ENCODE assay signal across 1 cellular context in the genomic region with DNA sequence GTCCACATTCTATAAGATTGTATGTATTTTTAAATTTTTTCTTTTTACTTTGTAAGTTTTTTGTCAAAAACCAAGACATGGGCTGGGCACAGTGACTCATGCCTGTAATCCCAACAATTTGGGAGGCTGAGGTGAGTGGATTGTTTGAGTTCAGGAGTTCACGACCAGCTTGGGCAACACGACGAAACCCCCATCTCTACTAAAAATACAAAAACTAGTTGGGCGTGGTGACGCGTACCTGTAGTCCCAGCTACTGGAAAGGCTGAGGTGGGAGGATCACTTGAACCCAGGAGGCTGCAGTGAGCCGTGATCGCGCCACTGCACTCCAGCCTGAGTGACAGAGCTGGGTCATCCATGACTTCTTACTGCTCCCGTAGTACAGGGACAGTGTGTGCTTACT.
TF ChIP-seq lines count a peak whose summit lies in the region.

No MANE protein-coding gene starts in this region.

TF ChIP-seq in HepG2, 621 proteins besides CTCF, POLR2A, EP300 and RAD21 (continued from another document):
- TF ChIP-seq, protein P1, sequence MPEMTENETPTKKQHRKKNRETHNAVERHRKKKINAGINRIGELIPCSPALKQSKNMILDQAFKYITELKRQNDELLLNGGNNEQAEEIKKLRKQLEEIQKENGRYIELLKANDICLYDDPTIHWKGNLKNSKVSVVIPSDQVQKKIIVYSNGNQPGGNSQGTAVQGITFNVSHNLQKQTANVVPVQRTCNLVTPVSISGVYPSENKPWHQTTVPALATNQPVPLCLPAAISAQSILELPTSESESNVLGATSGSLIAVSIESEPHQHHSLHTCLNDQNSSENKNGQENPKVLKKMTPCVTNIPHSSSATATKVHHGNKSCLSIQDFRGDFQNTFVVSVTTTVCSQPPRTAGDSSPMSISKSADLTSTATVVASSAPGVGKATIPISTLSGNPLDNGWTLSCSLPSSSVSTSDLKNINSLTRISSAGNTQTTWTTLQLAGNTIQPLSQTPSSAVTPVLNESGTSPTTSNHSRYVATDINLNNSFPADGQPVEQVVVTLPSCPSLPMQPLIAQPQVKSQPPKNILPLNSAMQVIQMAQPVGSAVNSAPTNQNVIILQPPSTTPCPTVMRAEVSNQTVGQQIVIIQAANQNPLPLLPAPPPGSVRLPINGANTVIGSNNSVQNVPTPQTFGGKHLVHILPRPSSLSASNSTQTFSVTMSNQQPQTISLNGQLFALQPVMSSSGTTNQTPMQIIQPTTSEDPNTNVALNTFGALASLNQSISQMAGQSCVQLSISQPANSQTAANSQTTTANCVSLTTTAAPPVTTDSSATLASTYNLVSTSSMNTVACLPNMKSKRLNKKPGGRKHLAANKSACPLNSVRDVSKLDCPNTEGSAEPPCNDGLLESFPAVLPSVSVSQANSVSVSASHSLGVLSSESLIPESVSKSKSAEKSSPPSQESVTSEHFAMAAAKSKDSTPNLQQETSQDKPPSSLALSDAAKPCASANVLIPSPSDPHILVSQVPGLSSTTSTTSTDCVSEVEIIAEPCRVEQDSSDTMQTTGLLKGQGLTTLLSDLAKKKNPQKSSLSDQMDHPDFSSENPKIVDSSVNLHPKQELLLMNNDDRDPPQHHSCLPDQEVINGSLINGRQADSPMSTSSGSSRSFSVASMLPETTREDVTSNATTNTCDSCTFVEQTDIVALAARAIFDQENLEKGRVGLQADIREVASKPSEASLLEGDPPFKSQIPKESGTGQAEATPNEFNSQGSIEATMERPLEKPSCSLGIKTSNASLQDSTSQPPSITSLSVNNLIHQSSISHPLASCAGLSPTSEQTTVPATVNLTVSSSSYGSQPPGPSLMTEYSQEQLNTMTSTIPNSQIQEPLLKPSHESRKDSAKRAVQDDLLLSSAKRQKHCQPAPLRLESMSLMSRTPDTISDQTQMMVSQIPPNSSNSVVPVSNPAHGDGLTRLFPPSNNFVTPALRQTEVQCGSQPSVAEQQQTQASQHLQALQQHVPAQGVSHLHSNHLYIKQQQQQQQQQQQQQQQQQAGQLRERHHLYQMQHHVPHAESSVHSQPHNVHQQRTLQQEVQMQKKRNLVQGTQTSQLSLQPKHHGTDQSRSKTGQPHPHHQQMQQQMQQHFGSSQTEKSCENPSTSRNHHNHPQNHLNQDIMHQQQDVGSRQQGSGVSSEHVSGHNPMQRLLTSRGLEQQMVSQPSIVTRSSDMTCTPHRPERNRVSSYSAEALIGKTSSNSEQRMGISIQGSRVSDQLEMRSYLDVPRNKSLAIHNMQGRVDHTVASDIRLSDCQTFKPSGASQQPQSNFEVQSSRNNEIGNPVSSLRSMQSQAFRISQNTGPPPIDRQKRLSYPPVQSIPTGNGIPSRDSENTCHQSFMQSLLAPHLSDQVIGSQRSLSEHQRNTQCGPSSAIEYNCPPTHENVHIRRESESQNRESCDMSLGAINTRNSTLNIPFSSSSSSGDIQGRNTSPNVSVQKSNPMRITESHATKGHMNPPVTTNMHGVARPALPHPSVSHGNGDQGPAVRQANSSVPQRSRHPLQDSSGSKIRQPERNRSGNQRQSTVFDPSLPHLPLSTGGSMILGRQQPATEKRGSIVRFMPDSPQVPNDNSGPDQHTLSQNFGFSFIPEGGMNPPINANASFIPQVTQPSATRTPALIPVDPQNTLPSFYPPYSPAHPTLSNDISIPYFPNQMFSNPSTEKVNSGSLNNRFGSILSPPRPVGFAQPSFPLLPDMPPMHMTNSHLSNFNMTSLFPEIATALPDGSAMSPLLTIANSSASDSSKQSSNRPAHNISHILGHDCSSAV (CRISPR knock-in tag; IDR thresholded peaks at IDR 0.05; ENCODE audit: borderline replicate concordance) = no peak
- TF ChIP-seq CREB1 (IDR thresholded peaks at IDR 0.05) (peak; percentile 13; the same call in 1 of the 2 replicates), CREB1 (CRISPR knock-in tag; IDR thresholded peaks at IDR 0.05) (no peak)
